1 cellular context compared by ENCODE assay signal in genomic region chr6:14757414-14757813, GRCh38.
TF ChIP-seq lines count a peak whose summit lies in the region.

No MANE protein-coding gene starts in this region.

TF ChIP-seq in K562, 482 proteins besides CTCF, POLR2A, EP300 and RAD21 (continued from another document):
- peak; percentile 63 for TF ChIP-seq ZBTB40 (IDR thresholded peaks at IDR 0.05)
- TF ChIP-seq ZBTB40 (CRISPR knock-in tag; IDR thresholded peaks at IDR 0.05): no peak
- no peak for TF ChIP-seq EP400 (IDR thresholded peaks at IDR 0.05)
- TF ChIP-seq CC2D1A (IDR thresholded peaks at IDR 0.05): no peak
- TF ChIP-seq MAFF (IDR thresholded peaks at IDR 0.05; ENCODE audit: low read length): peak; percentile 71
- peak; percentile 66; the same call in 1 of the 2 replicates for TF ChIP-seq MAFK (IDR thresholded peaks at IDR 0.05; ENCODE audit: low read length)
- TF ChIP-seq MAFG (tag; conservative IDR thresholded peaks at IDR 0.05): peak; percentile 75
- no peak for TF ChIP-seq CSDE1 (IDR thresholded peaks at IDR 0.05)
- no peak for TF ChIP-seq DEAF1 (CRISPR knock-in tag; IDR thresholded peaks at IDR 0.05)
- TF ChIP-seq C11orf30 (IDR thresholded peaks at IDR 0.05; ENCODE audit: low read depth): peak; percentile 79
